ENCODE assay signal across 10 cellular contexts in the genomic region with DNA sequence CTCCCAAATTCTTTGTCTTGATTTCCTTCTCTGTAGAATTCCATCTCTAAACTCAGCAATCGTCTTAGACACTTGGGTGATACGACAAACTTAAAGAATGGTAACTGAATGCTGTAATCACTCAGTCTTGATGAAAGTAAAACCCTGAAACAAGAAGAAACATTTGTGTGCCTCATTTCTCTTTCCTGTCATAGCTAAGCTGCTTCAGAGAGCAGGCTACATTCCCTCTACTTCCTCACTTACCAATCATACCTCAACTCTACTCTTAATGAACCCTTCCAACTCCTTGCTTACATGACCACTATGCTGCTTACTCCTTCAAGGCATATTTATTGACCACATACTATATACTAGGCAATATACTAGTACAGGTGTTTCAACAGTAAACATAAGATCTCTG. TPM values are rescaled to one million over a fixed set of nuclear protein-coding genes. Genes with fewer than 3 reads are reported as not detected.
DNase-seq lines count a peak whose midpoint lies in the region; ATAC-seq, FAIRE-seq and TF ChIP-seq lines count a peak whose summit lies in the region.
"Had no signal": no experiment of that assay in that cellular context is flagged by ENCODE, and none has a peak within 500 bp of the region (broad histone marks: within the 10 kb centered on the region; RNA-seq: fewer than 3 reads in every experiment).

No MANE protein-coding gene starts in this region.

- no peaks in the 10 kb centered on the region for H3K9me3 ChIP-seq in CD8-positive, alpha-beta T cell (ENCODE audit: low read length)
- no peaks in the 10 kb centered on the region for H3K9me3 ChIP-seq in body of pancreas

- no peak for DNase-seq in CD8-positive, alpha-beta T cell
- DNase-seq in dorsolateral prefrontal cortex (no peak), NCI-H446 treated with DMSO at 0.1 percent for 48 hours (lab: John Stamatoyannopoulos, UW) (no peak), frontal cortex (ENCODE audit: low spot score in 2 of 2) (no peak), body of pancreas (no peak)
- DNase-seq: NCI-H2029 treated with DMSO at 0.1 percent for 48 hours had no signal

- WGBS in body of pancreas, 2 donors, result 79 to 86% methylated on average over 2 of the region's 2 CpGs

- H3K36me3 ChIP-seq in CD8-positive, alpha-beta T cell (ENCODE audit: insufficient read depth, low read length), result no peaks in the 10 kb centered on the region
- no peaks in the 10 kb centered on the region for H3K36me3 ChIP-seq in body of pancreas (replicated peaks in 1 of 2; ENCODE audit: insufficient read depth in 1 of 2, low read depth in 2 of 2)

- peaks cover 65% of the 10 kb centered on the region for H3K4me1 Mint-ChIP-seq in CD8-positive, alpha-beta T cell (ENCODE audit: low read depth)

- H3K27ac Mint-ChIP-seq in CD8-positive, alpha-beta T cell, result peak overlapping the region; percentile 8

- H3K9me3 Mint-ChIP-seq in CD8-positive, alpha-beta T cell, result no peaks in the 10 kb centered on the region

- no peak for ATAC-seq in CD8-positive, alpha-beta T cell
- ATAC-seq in GM18870 (IDR thresholded peaks at IDR 0.05; ENCODE audit: unreplicated experiment) (peak; percentile 38), HG03280 (IDR thresholded peaks at IDR 0.05; ENCODE audit: unreplicated experiment) (peak; percentile 49), GM18502 (IDR thresholded peaks at IDR 0.05; ENCODE audit: poor library complexity, unreplicated experiment) (no peak), body of pancreas (no peak)
- ATAC-seq: HepG2 had no signal

- POLR2A ChIA-PET in CD8-positive, alpha-beta T cell (lab: Charles Lee), result no interaction called here

- CTCF ChIA-PET in CD8-positive, alpha-beta T cell (lab: Charles Lee), result interaction anchor here (1.1 to 1.7 kb wide), 2 partner anchors 8 to 19 kb away, joined by 3 to 4 read pairs; partner anchors contain the start of gene MAP4K5

- no peak overlapping the region for H3K4me3 ChIP-seq in CD8-positive, alpha-beta T cell (ENCODE audit: low read depth, low read length)
- H3K4me3 ChIP-seq in dorsolateral prefrontal cortex (peak overlapping the region in 10 of 59 donors; percentile 2 to 36 (median 5)), body of pancreas (no peak overlapping the region)

- peaks cover 39% of the 10 kb centered on the region for H3K4me1 ChIP-seq in CD8-positive, alpha-beta T cell (ENCODE audit: insufficient read depth, low read length)
- peaks cover 39% of the 10 kb centered on the region for H3K4me1 ChIP-seq in body of pancreas

- H3K36me3 Mint-ChIP-seq in CD8-positive, alpha-beta T cell, result peaks cover 14% of the 10 kb centered on the region

- no peak for FAIRE-seq in frontal cortex (lab: Jason Lieb, UNC)
- FAIRE-seq: HepG2 had no signal

- TF ChIP-seq CTCF in CD8-positive, alpha-beta T cell (IDR thresholded peaks at IDR 0.05), result no peak
- TF ChIP-seq CTCF in dorsolateral prefrontal cortex (IDR thresholded peaks at IDR 0.05 in 54 of 56, conservative IDR thresholded peaks at IDR 0.05 in 2 of 56; ENCODE audit: low read depth in 1 of 56, partially characterized antibody in 56 of 56) (no peak), body of pancreas (IDR thresholded peaks at IDR 0.05) (no peak)

- H3K4me3 Mint-ChIP-seq in CD8-positive, alpha-beta T cell, result no peak overlapping the region

- H3K27ac ChIP-seq in CD8-positive, alpha-beta T cell (ENCODE audit: low read depth, low read length), result no peak overlapping the region
- peak overlapping the region in 50 of 59 donors; percentile 4 to 98 (median 52) for H3K27ac ChIP-seq in dorsolateral prefrontal cortex
- H3K27ac ChIP-seq in body of pancreas, result peak overlapping the region in 1 of 4 donors; percentile 0

- no peak for TF ChIP-seq POLR2A in body of pancreas (IDR thresholded peaks at IDR 0.05)

- intact Hi-C loops in CD8-positive, alpha-beta T cell (cut with DNase I, micrococcal nuclease), result no loop called here
- intact Hi-C loops in dorsolateral prefrontal cortex (cut with DNase I) (no loop called here), body of pancreas (cut with DNase I) (no loop called here)

- no peaks in the 10 kb centered on the region for H3K27me3 ChIP-seq in CD8-positive, alpha-beta T cell (ENCODE audit: insufficient read depth, low read length)
- H3K27me3 ChIP-seq in dorsolateral prefrontal cortex, result no peaks in the 10 kb centered on the region
- no peaks in the 10 kb centered on the region for H3K27me3 ChIP-seq in body of pancreas

- H3K27me3 Mint-ChIP-seq in CD8-positive, alpha-beta T cell (ENCODE audit: low read depth), result no peaks in the 10 kb centered on the region

RNA-seq across cellular contexts. Expression of gene MAP4K5, which starts 8.3 kb away (rescaled TPM):
- 10 to 100 TPM; 32.0 to 32.7 TPM for total RNA-seq in CD8-positive, alpha-beta T cell
- total RNA-seq in dorsolateral prefrontal cortex (100 to 1,000 TPM in 54 of 120 experiments, 10 to 100 TPM in 66; 52.1 to 233 (median 97.3) TPM), frontal cortex (85.2 TPM), body of pancreas (100 to 1,000 TPM; 111 to 159 TPM)

RNA-seq across cellular contexts. Expression of gene ATL1, which starts 35.9 kb away (rescaled TPM):
- 1 to 10 TPM; 1.4 to 4.0 TPM for total RNA-seq in CD8-positive, alpha-beta T cell
- total RNA-seq in dorsolateral prefrontal cortex (100 to 1,000 TPM in 60 of 120 experiments, 10 to 100 TPM in 60; 29.5 to 146 (median 100.0) TPM), frontal cortex (95.8 TPM), body of pancreas (1 to 10 TPM in 1 of 2 donors, under 1 TPM in 1; 0.33 to 5.4 TPM)

Comparison
In these comparisons a context has a peak if more than half of its experiments do, and no peak if none do; other contexts are left out.
1. ATAC-seq: peak in GM18870 (single experiment) and HG03280 (single experiment); none in CD8-positive, alpha-beta T cell (single experiment), GM18502 (single experiment) and body of pancreas (single experiment).
2. RNA of gene ATL1, which starts 35.9 kb away (total RNA-seq): 29.5 to 146 TPM in dorsolateral prefrontal cortex and 95.8 TPM in frontal cortex (single experiment); 0.33 to 5.4 TPM in body of pancreas and 1.4 to 4.0 TPM in CD8-positive, alpha-beta T cell; every median in the first group is over 4 times any median in the second.